In the genomic region with DNA sequence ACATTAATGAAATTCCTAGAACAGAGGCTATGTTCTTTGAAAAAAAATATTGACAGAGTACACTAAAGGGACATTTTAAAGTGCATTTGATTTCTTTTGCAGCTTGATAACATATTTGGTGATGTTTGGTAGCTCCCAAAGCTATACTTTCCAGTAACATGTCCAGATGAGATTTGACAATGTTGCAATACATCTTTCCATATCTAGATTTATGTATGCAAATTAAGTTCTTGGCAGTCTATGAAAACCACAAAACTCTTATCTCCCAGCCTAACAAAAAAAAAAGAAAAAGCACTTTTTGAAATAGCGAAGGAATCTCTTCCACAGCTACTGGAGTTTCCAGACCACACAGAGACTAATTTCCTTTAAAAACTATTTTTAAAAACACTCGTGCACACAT, we compare ENCODE assay signal across 1 cellular context.
TF ChIP-seq lines count a peak whose summit lies in the region.

No MANE protein-coding gene starts in this region.

TF ChIP-seq in K562, 482 proteins besides CTCF, POLR2A, EP300 and RAD21 (continued from another document):
- TF ChIP-seq, protein P1, sequence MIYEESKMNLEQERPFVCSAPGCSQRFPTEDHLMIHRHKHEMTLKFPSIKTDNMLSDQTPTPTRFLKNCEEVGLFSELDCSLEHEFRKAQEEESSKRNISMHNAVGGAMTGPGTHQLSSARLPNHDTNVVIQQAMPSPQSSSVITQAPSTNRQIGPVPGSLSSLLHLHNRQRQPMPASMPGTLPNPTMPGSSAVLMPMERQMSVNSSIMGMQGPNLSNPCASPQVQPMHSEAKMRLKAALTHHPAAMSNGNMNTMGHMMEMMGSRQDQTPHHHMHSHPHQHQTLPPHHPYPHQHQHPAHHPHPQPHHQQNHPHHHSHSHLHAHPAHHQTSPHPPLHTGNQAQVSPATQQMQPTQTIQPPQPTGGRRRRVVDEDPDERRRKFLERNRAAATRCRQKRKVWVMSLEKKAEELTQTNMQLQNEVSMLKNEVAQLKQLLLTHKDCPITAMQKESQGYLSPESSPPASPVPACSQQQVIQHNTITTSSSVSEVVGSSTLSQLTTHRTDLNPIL (CRISPR knock-in tag; IDR thresholded peaks at IDR 0.05): no peak
- TF ChIP-seq TAL1 (IDR thresholded peaks at IDR 0.05): peak; percentile 18; the same call in 1 of the 2 replicates
- no peak for TF ChIP-seq ZNF695 (CRISPR knock-in tag; IDR thresholded peaks at IDR 0.05)
- peak; percentile 79 for TF ChIP-seq SMARCA4 (IDR thresholded peaks at IDR 0.05)
- TF ChIP-seq, protein P2, sequence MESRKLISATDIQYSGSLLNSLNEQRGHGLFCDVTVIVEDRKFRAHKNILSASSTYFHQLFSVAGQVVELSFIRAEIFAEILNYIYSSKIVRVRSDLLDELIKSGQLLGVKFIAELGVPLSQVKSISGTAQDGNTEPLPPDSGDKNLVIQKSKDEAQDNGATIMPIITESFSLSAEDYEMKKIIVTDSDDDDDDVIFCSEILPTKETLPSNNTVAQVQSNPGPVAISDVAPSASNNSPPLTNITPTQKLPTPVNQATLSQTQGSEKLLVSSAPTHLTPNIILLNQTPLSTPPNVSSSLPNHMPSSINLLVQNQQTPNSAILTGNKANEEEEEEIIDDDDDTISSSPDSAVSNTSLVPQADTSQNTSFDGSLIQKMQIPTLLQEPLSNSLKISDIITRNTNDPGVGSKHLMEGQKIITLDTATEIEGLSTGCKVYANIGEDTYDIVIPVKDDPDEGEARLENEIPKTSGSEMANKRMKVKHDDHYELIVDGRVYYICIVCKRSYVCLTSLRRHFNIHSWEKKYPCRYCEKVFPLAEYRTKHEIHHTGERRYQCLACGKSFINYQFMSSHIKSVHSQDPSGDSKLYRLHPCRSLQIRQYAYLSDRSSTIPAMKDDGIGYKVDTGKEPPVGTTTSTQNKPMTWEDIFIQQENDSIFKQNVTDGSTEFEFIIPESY (CRISPR knock-in tag; IDR thresholded peaks at IDR 0.05): no peak
- TF ChIP-seq COPS2 (conservative IDR thresholded peaks at IDR 0.05): no peak
- TF ChIP-seq POLR2B (IDR thresholded peaks at IDR 0.05; ENCODE audit: low read depth, partially characterized antibody): no peak
- TF ChIP-seq GABPA (tag; conservative IDR thresholded peaks at IDR 0.05; ENCODE audit: low read depth): 0 out of 2 replicates have a peak, but pooled peaks have one; percentile 25
- 0 out of 2 replicates have a peak, but pooled peaks have one; percentile 8 for TF ChIP-seq JUND (IDR thresholded peaks at IDR 0.05; ENCODE audit: borderline replicate concordance, low read depth, low read length)
- TF ChIP-seq JUND (tag; IDR thresholded peaks at IDR 0.05; ENCODE audit: borderline replicate concordance, low read depth, low read length): no peak
- no peak for TF ChIP-seq ZNF175 (CRISPR knock-in tag; IDR thresholded peaks at IDR 0.05; ENCODE audit: low read depth)
- TF ChIP-seq RCOR1 (IDR thresholded peaks at IDR 0.05; ENCODE audit: borderline replicate concordance in 1 of 2, low read depth in 2 of 2, low read length in 2 of 2): peak; percentile 11 to 87; a peak in 2 of 4 replicates
- TF ChIP-seq ZFPM2 (CRISPR knock-in tag; IDR thresholded peaks at IDR 0.05): no peak
- no peak for TF ChIP-seq MTA2 (IDR thresholded peaks at IDR 0.05; ENCODE audit: low read depth)
- 0 out of 4 replicates have a peak, but pooled peaks of 1 of the 2 experiments have one; percentile 20 for TF ChIP-seq TEAD1 (CRISPR knock-in tag; IDR thresholded peaks at IDR 0.05)
- peak; percentile 66 for TF ChIP-seq TEAD4 (IDR thresholded peaks at IDR 0.05; ENCODE audit: low read length)
- no peak for TF ChIP-seq TEAD4 (CRISPR knock-in tag; IDR thresholded peaks at IDR 0.05; ENCODE audit: borderline replicate concordance)
- TF ChIP-seq NFE2 (IDR thresholded peaks at IDR 0.05; ENCODE audit: low read depth): no peak
- no peak for TF ChIP-seq SAFB2 (IDR thresholded peaks at IDR 0.05; ENCODE audit: borderline replicate concordance, low read depth, low read length, severe bottlenecking)
- TF ChIP-seq CEBPB (tag; IDR thresholded peaks at IDR 0.05): peak; percentile 97
- TF ChIP-seq MEIS2 (IDR thresholded peaks at IDR 0.05; ENCODE audit: partially characterized antibody): peak; percentile 93
- peak; percentile 53; the same call in 1 of the 2 replicates for TF ChIP-seq GTF2E2 (tag; IDR thresholded peaks at IDR 0.05)
- TF ChIP-seq HDAC3 (IDR thresholded peaks at IDR 0.05; ENCODE audit: borderline replicate concordance, partially characterized antibody): peak; percentile 62
- peak; percentile 77 for TF ChIP-seq SOX6 (IDR thresholded peaks at IDR 0.05)
- TF ChIP-seq ASH1L (IDR thresholded peaks at IDR 0.05; ENCODE audit: borderline replicate concordance, low read depth, partially characterized antibody): no peak
